Comparison of ENCODE assay signal across 9 cellular contexts in the genomic region with DNA sequence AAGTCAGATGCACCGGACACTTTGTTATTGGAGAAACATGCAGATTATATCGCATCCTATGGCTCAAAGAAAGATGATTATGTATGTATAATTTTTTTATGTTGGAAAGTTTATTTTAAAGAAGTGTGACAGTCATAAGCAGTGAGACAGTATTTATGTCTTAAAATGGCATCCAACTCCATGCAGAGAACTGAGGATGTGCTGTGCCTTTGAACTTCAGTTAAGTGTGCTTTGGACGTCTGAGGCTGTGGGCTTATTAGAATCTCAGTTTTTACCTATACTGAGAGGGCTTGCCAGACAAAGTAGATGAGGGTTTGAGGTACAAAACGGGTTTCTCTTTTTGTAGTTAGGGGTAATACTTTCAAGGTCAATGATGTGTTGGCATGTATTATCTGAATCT. TPM values are rescaled to one million over a fixed set of nuclear protein-coding genes. Genes with fewer than 3 reads are reported as not detected.
A peak's percentile ranks its signal among the peaks of the same experiment; 100 is the strongest.
DNase-seq lines count a peak whose midpoint lies in the region; ATAC-seq and TF ChIP-seq lines count a peak whose summit lies in the region.
"Had no signal": no experiment of that assay in that cellular context is flagged by ENCODE, and none has a peak within 500 bp of the region (broad histone marks: within the 10 kb centered on the region; RNA-seq: fewer than 3 reads in every experiment).

No MANE protein-coding gene starts in this region.

- H3K9me3 Mint-ChIP-seq in naive thymus-derived CD4-positive, alpha-beta T cell: peaks cover 0 to 2% (median 0%) of the 10 kb centered on the region in 11 donors

- H3K4me3 ChIP-seq in AG10803 (ENCODE audit: low read length) (peak overlapping the region; percentile 99), colonic mucosa (peak overlapping the region; percentile 44)
- H3K4me3 ChIP-seq in naive thymus-derived CD4-positive, alpha-beta T cell (ENCODE audit: low read length): peak overlapping the region; percentile 97

- peaks cover 50 to 70% (median 56%) of the 10 kb centered on the region in 7 donors for H3K4me1 Mint-ChIP-seq in naive thymus-derived CD4-positive, alpha-beta T cell

- H3K9me3 ChIP-seq in KOPT-K1 (ENCODE audit: insufficient read depth, low read length, poor library complexity, severe bottlenecking) (no peaks in the 10 kb centered on the region), colonic mucosa (no peaks in the 10 kb centered on the region)
- H3K9me3 ChIP-seq in naive thymus-derived CD4-positive, alpha-beta T cell (ENCODE audit: control insufficient read depth in 2 of 3, low read length in 3 of 3): no peaks in the 10 kb centered on the region

- CTCF ChIA-PET in naive thymus-derived CD4-positive, alpha-beta T cell (lab: Charles Lee): no interaction called here

- no peak for ATAC-seq in naive thymus-derived CD4-positive, alpha-beta T cell
- no peak for ATAC-seq in left lobe of liver

- DNase-seq in AG10803 (ENCODE audit: low read depth) (no peak), colonic mucosa (no peak), GDM1 (lab: John Stamatoyannopoulos, UW) (no peak), COLO668 (lab: John Stamatoyannopoulos, UW; ENCODE audit: unreplicated experiment) (no peak), DMS153 (lab: John Stamatoyannopoulos, UW) (no peak), left lobe of liver (ENCODE audit: low spot score) (no peak)
- peak in 1 of 9 donors; percentile 26 for DNase-seq in naive thymus-derived CD4-positive, alpha-beta T cell

- no peak for TF ChIP-seq CTCF in AG10803 (conservative IDR thresholded peaks at IDR 0.05; ENCODE audit: low read length)
- TF ChIP-seq CTCF in colonic mucosa (IDR thresholded peaks at IDR 0.05): no peak

- intact Hi-C loops in colonic mucosa (cut with DNase I): loop anchor here (5.0 kb wide), 1 partner anchor 60 kb away; no protein-coding TSS in a partner anchor
- intact Hi-C loops in naive thymus-derived CD4-positive, alpha-beta T cell (cut with micrococcal nuclease): loop anchor here (2.0 to 10.0 kb wide), 11 partner anchors 45 to 1990 kb away; a partner anchor contains a TSS

- H3K36me3 Mint-ChIP-seq in naive thymus-derived CD4-positive, alpha-beta T cell: peaks cover 4 to 40% (median 26%) of the 10 kb centered on the region in 5 donors

- H3K4me1 ChIP-seq in colonic mucosa: no peaks in the 10 kb centered on the region
- H3K4me1 ChIP-seq in naive thymus-derived CD4-positive, alpha-beta T cell (ENCODE audit: control insufficient read depth in 2 of 2, insufficient read depth in 2 of 2, low read length in 2 of 2): peaks cover 38 to 46% of the 10 kb centered on the region in 2 donors

- H3K27me3 ChIP-seq in colonic mucosa: no peaks in the 10 kb centered on the region
- no peaks in the 10 kb centered on the region for H3K27me3 ChIP-seq in naive thymus-derived CD4-positive, alpha-beta T cell (ENCODE audit: control insufficient read depth in 2 of 2, insufficient read depth in 2 of 2, low read length in 2 of 2)

- peak overlapping the region; percentile 83 to 99 (median 97) for H3K27ac Mint-ChIP-seq in naive thymus-derived CD4-positive, alpha-beta T cell

- H3K4me3 Mint-ChIP-seq in naive thymus-derived CD4-positive, alpha-beta T cell: peak overlapping the region; percentile 88 to 99 (median 97)

- peaks cover 56% of the 10 kb centered on the region for H3K36me3 ChIP-seq in KOPT-K1 (ENCODE audit: insufficient read depth, low read length)
- H3K36me3 ChIP-seq in colonic mucosa: no peaks in the 10 kb centered on the region
- H3K36me3 ChIP-seq in naive thymus-derived CD4-positive, alpha-beta T cell (ENCODE audit: control insufficient read depth in 2 of 3, insufficient read depth in 3 of 3, low read length in 3 of 3): peaks cover 10 to 34% (median 17%) of the 10 kb centered on the region in 3 experiments

- peak overlapping the region; percentile 96 for H3K27ac ChIP-seq in KOPT-K1 (ENCODE audit: low read depth, low read length, poor library complexity, severe bottlenecking)
- no peak overlapping the region for H3K27ac ChIP-seq in colonic mucosa
- H3K27ac ChIP-seq in naive thymus-derived CD4-positive, alpha-beta T cell (ENCODE audit: low read depth, low read length): peak overlapping the region; percentile 83

- H3K27me3 Mint-ChIP-seq in naive thymus-derived CD4-positive, alpha-beta T cell: no peaks in the 10 kb centered on the region

- POLR2A ChIA-PET in naive thymus-derived CD4-positive, alpha-beta T cell (lab: Charles Lee): no interaction called here

- peak overlapping the region in 1 of 2 donors; percentile 89 for H3K9ac ChIP-seq in colonic mucosa (ENCODE audit: low read depth in 2 of 2, low read length in 2 of 2)

RNA-seq across cellular contexts. Expression of a gene that starts 1.5 kb away (rescaled TPM):
- total RNA-seq in colonic mucosa (10 to 100 TPM; 58.3 to 67.6 TPM), left lobe of liver (26.6 TPM)
- 100 to 1,000 TPM in 3 of 5 experiments, 10 to 100 TPM in 2; 89.7 to 140 (median 101) TPM for total RNA-seq in naive thymus-derived CD4-positive, alpha-beta T cell
- 10 to 100 TPM; 10.1 to 12.1 TPM for polyA plus RNA-seq in naive thymus-derived CD4-positive, alpha-beta T cell

RNA-seq across cellular contexts. Expression of a gene that starts 9.2 kb away (rescaled TPM):
- under 1 TPM; 0.16 to 0.20 TPM for total RNA-seq in colonic mucosa
- 1 to 10 TPM in 1 of 5 experiments, under 1 TPM in 4; 0.42 to 1.1 (median 0.49) TPM for total RNA-seq in naive thymus-derived CD4-positive, alpha-beta T cell
- not detected for polyA plus RNA-seq in naive thymus-derived CD4-positive, alpha-beta T cell
- 0.08 TPM for total RNA-seq in left lobe of liver
- total RNA-seq: RPMI7951 had no signal

Comparison
In these comparisons a context has a peak if more than half of its experiments do, and no peak if none do; other contexts are left out.
1. H3K4me3 ChIP-seq: peak in every context shown above with its lines; median percentile 99 in AG10803; 97 in naive thymus-derived CD4-positive, alpha-beta T cell; 44 in colonic mucosa.